8 cellular contexts compared by ENCODE assay signal in the genomic region with DNA sequence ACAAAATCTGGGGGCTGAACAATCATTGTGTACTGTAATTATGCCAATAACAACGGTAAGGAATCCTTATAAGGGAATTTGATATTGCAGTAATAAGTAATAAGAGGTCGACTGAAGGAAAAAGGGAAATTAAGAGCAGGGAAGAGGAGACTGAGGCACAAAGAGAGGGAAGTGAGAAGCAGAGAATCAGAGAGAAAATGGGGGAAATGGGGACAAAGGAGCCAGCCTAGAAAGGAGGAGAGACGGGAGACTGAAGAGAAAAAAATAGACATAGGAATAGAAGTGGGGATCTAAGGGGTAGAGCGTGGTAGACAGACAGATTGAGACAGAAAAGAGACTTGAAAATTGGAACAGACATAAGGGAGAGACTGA. TPM values are rescaled to one million over a fixed set of nuclear protein-coding genes. Genes with fewer than 3 reads are reported as not detected.
DNase-seq lines count a peak whose midpoint lies in the region; ATAC-seq and TF ChIP-seq lines count a peak whose summit lies in the region.

No MANE protein-coding gene starts in this region.

- H3K27me3 Mint-ChIP-seq in naive thymus-derived CD4-positive, alpha-beta T cell, result peaks cover 0 to 31% (median 24%) of the 10 kb centered on the region in 5 donors

- H3K27ac Mint-ChIP-seq in naive thymus-derived CD4-positive, alpha-beta T cell, result peak overlapping the region in 5 of 9 donors; percentile 83 to 96 (median 87)

- POLR2A ChIA-PET in naive thymus-derived CD4-positive, alpha-beta T cell (lab: Charles Lee), result no interaction called here

- H3K36me3 ChIP-seq in heart right ventricle (peaks cover 0 to 34% (median 8%) of the 10 kb centered on the region in 9 donors), ectodermal cell (ENCODE audit: control insufficient read depth, insufficient read depth, low read length) (peaks cover 21% of the 10 kb centered on the region), vagina (peaks cover 0 to 24% of the 10 kb centered on the region in 2 donors)
- no peaks in the 10 kb centered on the region for H3K36me3 ChIP-seq in naive thymus-derived CD4-positive, alpha-beta T cell (ENCODE audit: control insufficient read depth in 2 of 3, insufficient read depth in 3 of 3, low read length in 3 of 3)

- TF ChIP-seq CTCF in heart right ventricle (IDR thresholded peaks at IDR 0.05) (no peak), vagina (IDR thresholded peaks at IDR 0.05) (no peak)

- peaks cover 0 to 11% (median 5%) of the 10 kb centered on the region in 7 donors for H3K4me1 Mint-ChIP-seq in naive thymus-derived CD4-positive, alpha-beta T cell

- ATAC-seq in heart right ventricle (no peak), left ventricle myocardium superior (no peak), GM19467 (IDR thresholded peaks at IDR 0.05; ENCODE audit: unreplicated experiment) (no peak)
- ATAC-seq in naive thymus-derived CD4-positive, alpha-beta T cell, result no peak

- DNase-seq in heart right ventricle (no peak), left ventricle myocardium superior (no peak), vagina (ENCODE audit: extremely low spot score in 2 of 2) (no peak), NCI-H2196 treated with DMSO at 0.1 percent for 48 hours (lab: John Stamatoyannopoulos, UW; ENCODE audit: unreplicated experiment) (no peak)
- no peak for DNase-seq in naive thymus-derived CD4-positive, alpha-beta T cell
- DNase-seq in activated CD8-positive, alpha-beta memory T cell treated with anti-CD3 and anti-CD28 coated beads, Interleukin-2, amount 50 U/mL, for 48 hours, result no peak

- H3K4me3 ChIP-seq in heart right ventricle, result peak overlapping the region; percentile 18 to 63 (median 54)
- peak overlapping the region; percentile 61 for H3K4me3 ChIP-seq in ectodermal cell (ENCODE audit: insufficient read depth, low read depth, low read length)
- peak overlapping the region; percentile 34 for H3K4me3 ChIP-seq in naive thymus-derived CD4-positive, alpha-beta T cell (ENCODE audit: low read length)
- peak overlapping the region; percentile 51 to 64 for H3K4me3 ChIP-seq in vagina

- H3K27me3 ChIP-seq in heart right ventricle (no peaks in the 10 kb centered on the region), ectodermal cell (ENCODE audit: control insufficient read depth, insufficient read depth, low read length, poor library complexity, severe bottlenecking) (no peaks in the 10 kb centered on the region), vagina (no peaks in the 10 kb centered on the region)
- H3K27me3 ChIP-seq in naive thymus-derived CD4-positive, alpha-beta T cell (ENCODE audit: control insufficient read depth in 2 of 2, insufficient read depth in 2 of 2, low read length in 2 of 2), result no peaks in the 10 kb centered on the region

- peak overlapping the region in 7 of 10 donors; percentile 65 to 87 (median 72) for H3K27ac ChIP-seq in heart right ventricle
- H3K27ac ChIP-seq in ectodermal cell (ENCODE audit: insufficient read depth, low read depth, low read length, poor library complexity, severe bottlenecking), result peak overlapping the region; percentile 99
- H3K27ac ChIP-seq in naive thymus-derived CD4-positive, alpha-beta T cell (ENCODE audit: low read depth, low read length), result no peak overlapping the region
- H3K27ac ChIP-seq in vagina, result peak overlapping the region; percentile 43

- H3K4me3 Mint-ChIP-seq in naive thymus-derived CD4-positive, alpha-beta T cell, result peak overlapping the region in 9 of 10 donors; percentile 77 to 92 (median 87)

- peaks cover 14 to 91% (median 62%) of the 10 kb centered on the region in 11 donors for H3K9me3 Mint-ChIP-seq in naive thymus-derived CD4-positive, alpha-beta T cell

- WGBS in heart right ventricle, 2 donors, result 13 to 25% methylated on average over 4 of the region's 4 CpGs
- 34 to 36% methylated on average over 4 of the region's 4 CpGs for WGBS in ectodermal cell, 2 experiments

- peaks cover 13 to 58% (median 21%) of the 10 kb centered on the region in 5 donors for H3K36me3 Mint-ChIP-seq in naive thymus-derived CD4-positive, alpha-beta T cell

- TF ChIP-seq POLR2A in vagina (IDR thresholded peaks at IDR 0.05), result no peak

- CTCF ChIA-PET in naive thymus-derived CD4-positive, alpha-beta T cell (lab: Charles Lee), result no interaction called here

- H3K9me3 ChIP-seq in heart right ventricle (peaks cover 0 to 100% (median 47%) of the 10 kb centered on the region in 11 donors), ectodermal cell (ENCODE audit: control insufficient read depth, low read length) (peaks cover 13% of the 10 kb centered on the region), vagina (peaks cover 22% of the 10 kb centered on the region)
- peaks cover 0 to 30% (median 4%) of the 10 kb centered on the region in 3 experiments for H3K9me3 ChIP-seq in naive thymus-derived CD4-positive, alpha-beta T cell (ENCODE audit: control insufficient read depth in 2 of 3, low read length in 3 of 3)

- intact Hi-C loops in heart right ventricle (cut with DNase I), result no loop called here
- intact Hi-C loops in left ventricle myocardium superior (cut with micrococcal nuclease), result no loop called here
- intact Hi-C loops in naive thymus-derived CD4-positive, alpha-beta T cell (cut with micrococcal nuclease), result no loop called here
- intact Hi-C loops in vagina (cut with DNase I), result no loop called here

- H3K4me1 ChIP-seq in heart right ventricle (peaks cover 0 to 7% (median 0%) of the 10 kb centered on the region in 9 donors), ectodermal cell (ENCODE audit: control insufficient read depth, insufficient read depth, low read length) (no peaks in the 10 kb centered on the region), vagina (no peaks in the 10 kb centered on the region)
- H3K4me1 ChIP-seq in naive thymus-derived CD4-positive, alpha-beta T cell (ENCODE audit: control insufficient read depth in 2 of 2, insufficient read depth in 2 of 2, low read length in 2 of 2), result no peaks in the 10 kb centered on the region

RNA-seq across cellular contexts. Expression of a gene that starts 0.5 kb away (rescaled TPM):
- 1 to 10 TPM in 4 of 10 donors, under 1 TPM in 6; 0.51 to 1.5 (median 0.83) TPM for total RNA-seq in heart right ventricle
- 1 to 10 TPM; 1.4 to 4.8 TPM for polyA plus RNA-seq in heart right ventricle
- total RNA-seq in left ventricle myocardium superior, result 0.69 TPM
- polyA plus RNA-seq in ectodermal cell (2013, experiment 1 of 4), result 27.4 TPM
- 25.5 TPM for polyA plus RNA-seq in ectodermal cell (2013, experiment 2 of 4)
- polyA plus RNA-seq in ectodermal cell (2013, experiment 3 of 4), result 25.5 TPM
- 25.9 TPM for polyA plus RNA-seq in ectodermal cell (2013, experiment 4 of 4)
- 1 to 10 TPM in 4 of 5 experiments, under 1 TPM in 1; 0.56 to 5.1 (median 2.1) TPM for total RNA-seq in naive thymus-derived CD4-positive, alpha-beta T cell
- polyA plus RNA-seq in naive thymus-derived CD4-positive, alpha-beta T cell, result under 1 TPM; 0.15 to 0.58 TPM
- total RNA-seq in vagina, result 2.7 TPM

RNA-seq across cellular contexts. Expression of a gene that starts 59.0 kb away (rescaled TPM):
- total RNA-seq in heart right ventricle (not detected), left ventricle myocardium superior (not detected), vagina (0.98 TPM)
- under 1 TPM in 1 of 2 donors, not detected in 1; 0.06 TPM for polyA plus RNA-seq in heart right ventricle
- polyA plus RNA-seq in ectodermal cell (2013, experiment 1 of 4), result not detected
- not detected for polyA plus RNA-seq in ectodermal cell (2013, experiment 2 of 4)
- polyA plus RNA-seq in ectodermal cell (2013, experiment 3 of 4), result not detected
- polyA plus RNA-seq in ectodermal cell (2013, experiment 4 of 4), result not detected
- total RNA-seq in naive thymus-derived CD4-positive, alpha-beta T cell, result 1 to 10 TPM; 1.1 to 3.6 (median 2.7) TPM
- 1 to 10 TPM; 1.2 to 1.5 TPM for polyA plus RNA-seq in naive thymus-derived CD4-positive, alpha-beta T cell
